Comparison of ENCODE assay signal across 10 cellular contexts in the genomic region with DNA sequence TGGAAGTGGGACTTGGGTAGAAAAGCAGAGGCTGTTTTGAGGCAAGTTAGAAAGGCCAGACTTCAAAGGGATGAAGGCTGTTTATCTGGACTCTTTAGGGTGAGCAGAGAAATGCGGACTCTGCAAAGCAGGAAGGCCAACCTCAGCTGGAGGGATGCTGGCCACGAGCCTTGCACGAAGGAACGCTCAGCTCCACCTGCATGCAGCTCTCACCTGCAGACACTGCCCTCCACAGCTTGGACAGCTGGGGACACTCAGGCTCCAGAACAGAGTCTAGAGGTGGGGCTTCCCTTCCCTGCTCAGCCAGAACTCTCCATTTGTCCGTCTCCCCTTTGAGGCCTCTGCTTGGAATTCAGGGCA.
DNase-seq lines count a peak whose midpoint lies in the region; ATAC-seq and TF ChIP-seq lines count a peak whose summit lies in the region.
"Had no signal": no experiment of that assay in that cellular context is flagged by ENCODE, and none has a peak within 500 bp of the region (broad histone marks: within the 10 kb centered on the region; RNA-seq: fewer than 3 reads in every experiment).

No MANE protein-coding gene starts in this region.

- H3K27ac ChIP-seq in layer of hippocampus (ENCODE audit: low read depth, low read length) (peak overlapping the region; percentile 40), tibial nerve (peak overlapping the region in 3 of 4 donors; percentile 37 to 94 (median 93)), upper lobe of left lung (peak overlapping the region in 2 of 4 donors; percentile 73 to 83)

- 73 to 79% methylated on average over 5 of the region's 5 CpGs for WGBS in tibial nerve, 2 donors
- 42 to 63% methylated on average over 4 to 5 of the region's 5 CpGs for WGBS in upper lobe of left lung, 2 donors

- DNase-seq in activated naive CD4-positive, alpha-beta T cell treated with anti-CD3 and anti-CD28 coated beads, Interleukin-2, amount 50 U/mL, for 72 hours (ENCODE audit: low spot score in 2 of 2): no peak
- DNase-seq in activated naive CD4-positive, alpha-beta T cell treated with anti-CD3 and anti-CD28 coated beads, Interleukin-2, amount 10 ng/mL, durations not matched to agents 7 days and 5 days: no peak
- DNase-seq in T-helper 17 cell (no peak), tibial nerve (ENCODE audit: low spot score in 2 of 2) (no peak), upper lobe of left lung (no peak), omental fat pad (ENCODE audit: low spot score) (no peak)

- peaks cover 37% of the 10 kb centered on the region for H3K4me1 Mint-ChIP-seq in activated naive CD4-positive, alpha-beta T cell treated with anti-CD3 and anti-CD28 coated beads, Interleukin-2, amount 10 ng/mL, durations not matched to agents 7 days and 5 days
- H3K4me1 Mint-ChIP-seq in T-helper 17 cell: peaks cover 19% of the 10 kb centered on the region

- CTCF ChIA-PET in activated naive CD4-positive, alpha-beta T cell treated with anti-CD3 and anti-CD28 coated beads, Interleukin-2, amount 10 ng/mL, durations not matched to agents 7 days and 5 days (lab: Charles Lee): interaction anchor here (1.3 kb wide), 1 partner anchor 227 kb away, joined by 3 read pairs; no protein-coding TSS in a partner anchor

- TF ChIP-seq CTCF in tibial nerve (IDR thresholded peaks at IDR 0.05) (no peak), upper lobe of left lung (IDR thresholded peaks at IDR 0.05) (no peak), omental fat pad (IDR thresholded peaks at IDR 0.05) (no peak)

- no peaks in the 10 kb centered on the region for H3K9me3 Mint-ChIP-seq in activated naive CD4-positive, alpha-beta T cell treated with anti-CD3 and anti-CD28 coated beads, Interleukin-2, amount 50 U/mL, for 72 hours
- no peaks in the 10 kb centered on the region for H3K9me3 Mint-ChIP-seq in activated naive CD4-positive, alpha-beta T cell treated with anti-CD3 and anti-CD28 coated beads, Interleukin-2, amount 10 ng/mL, durations not matched to agents 7 days and 5 days

- H3K4me1 ChIP-seq in tibial nerve: peaks cover 0 to 65% (median 37%) of the 10 kb centered on the region in 4 donors
- H3K4me1 ChIP-seq in upper lobe of left lung: peaks cover 26 to 45% (median 35%) of the 10 kb centered on the region in 4 donors

- H3K4me3 ChIP-seq in tibial nerve: no peak overlapping the region
- no peak overlapping the region for H3K4me3 ChIP-seq in upper lobe of left lung
- H3K4me3 ChIP-seq: skin epidermis had no signal

- no peaks in the 10 kb centered on the region for H3K36me3 Mint-ChIP-seq in activated naive CD4-positive, alpha-beta T cell treated with anti-CD3 and anti-CD28 coated beads, Interleukin-2, amount 50 U/mL, for 72 hours
- no peaks in the 10 kb centered on the region for H3K36me3 Mint-ChIP-seq in activated naive CD4-positive, alpha-beta T cell treated with anti-CD3 and anti-CD28 coated beads, Interleukin-2, amount 10 ng/mL, durations not matched to agents 7 days and 5 days
- peaks cover 3% of the 10 kb centered on the region for H3K36me3 Mint-ChIP-seq in T-helper 17 cell (ENCODE audit: low read depth)

- H3K27me3 ChIP-seq in layer of hippocampus (ENCODE audit: control insufficient read depth, insufficient read depth, low read length): no peaks in the 10 kb centered on the region
- H3K27me3 ChIP-seq in tibial nerve: no peaks in the 10 kb centered on the region
- H3K27me3 ChIP-seq in upper lobe of left lung: no peaks in the 10 kb centered on the region

- no peaks in the 10 kb centered on the region for H3K27me3 Mint-ChIP-seq in activated naive CD4-positive, alpha-beta T cell treated with anti-CD3 and anti-CD28 coated beads, Interleukin-2, amount 10 ng/mL, durations not matched to agents 7 days and 5 days
- H3K27me3 Mint-ChIP-seq in T-helper 17 cell: no peaks in the 10 kb centered on the region

- TF ChIP-seq EP300 in tibial nerve (IDR thresholded peaks at IDR 0.05) (no peak), upper lobe of left lung (IDR thresholded peaks at IDR 0.05) (no peak)

- H3K4me3 Mint-ChIP-seq in activated naive CD4-positive, alpha-beta T cell treated with anti-CD3 and anti-CD28 coated beads, Interleukin-2, amount 10 ng/mL, durations not matched to agents 7 days and 5 days: no peak overlapping the region
- peak overlapping the region; percentile 55 for H3K4me3 Mint-ChIP-seq in T-helper 17 cell
- H3K4me3 Mint-ChIP-seq: B cell had no signal

- H3K36me3 ChIP-seq in tibial nerve: no peaks in the 10 kb centered on the region
- H3K36me3 ChIP-seq in upper lobe of left lung: no peaks in the 10 kb centered on the region

- no peaks in the 10 kb centered on the region for H3K9me3 ChIP-seq in T-helper 17 cell (ENCODE audit: control insufficient read depth, low read length, poor library complexity, severe bottlenecking)
- no peaks in the 10 kb centered on the region for H3K9me3 ChIP-seq in tibial nerve
- no peaks in the 10 kb centered on the region for H3K9me3 ChIP-seq in upper lobe of left lung

- no peak for ATAC-seq in activated naive CD4-positive, alpha-beta T cell treated with anti-CD3 and anti-CD28 coated beads, Interleukin-2, amount 50 U/mL, for 72 hours
- ATAC-seq in T-helper 17 cell (no peak), GM21423 (IDR thresholded peaks at IDR 0.05; ENCODE audit: unreplicated experiment) (no peak), upper lobe of left lung (ENCODE audit: low FRiP score in 2 of 2) (no peak), omental fat pad (ENCODE audit: low FRiP score) (no peak)

- peak overlapping the region; percentile 90 to 94 for H3K27ac Mint-ChIP-seq in activated naive CD4-positive, alpha-beta T cell treated with anti-CD3 and anti-CD28 coated beads, Interleukin-2, amount 50 U/mL, for 72 hours
- H3K27ac Mint-ChIP-seq in activated naive CD4-positive, alpha-beta T cell treated with anti-CD3 and anti-CD28 coated beads, Interleukin-2, amount 10 ng/mL, durations not matched to agents 7 days and 5 days: no peak overlapping the region
- peak overlapping the region; percentile 47 for H3K27ac Mint-ChIP-seq in T-helper 17 cell
- H3K27ac Mint-ChIP-seq: B cell had no signal

- TF ChIP-seq POLR2A in tibial nerve (IDR thresholded peaks at IDR 0.05) (no peak), upper lobe of left lung (IDR thresholded peaks at IDR 0.05) (no peak)
